25 cellular contexts compared by ENCODE assay signal in the genomic region with DNA sequence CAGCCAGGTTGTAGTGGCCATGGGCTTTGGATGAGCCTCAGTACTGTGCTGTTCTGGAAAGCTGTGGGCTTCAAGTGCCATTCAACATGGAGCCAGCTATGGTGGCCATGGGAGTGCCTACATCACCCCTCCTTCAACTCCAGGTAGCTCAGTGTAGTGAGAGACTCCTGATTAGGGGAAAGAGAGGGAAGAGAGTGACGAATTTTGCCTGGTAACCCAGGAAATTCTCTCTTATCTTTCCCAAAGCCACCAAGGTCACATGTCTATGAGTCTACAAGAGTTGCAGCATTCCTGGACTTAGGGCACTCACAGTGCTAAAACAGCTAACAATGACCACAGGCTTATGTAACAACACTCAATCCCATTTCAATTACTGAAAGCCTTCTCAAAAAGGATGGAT.
A peak's percentile ranks its signal among the peaks of the same experiment; 100 is the strongest.
DNase-seq lines count a peak whose midpoint lies in the region; ATAC-seq and TF ChIP-seq lines count a peak whose summit lies in the region.
"Had no signal": no experiment of that assay in that cellular context is flagged by ENCODE, and none has a peak within 500 bp of the region (broad histone marks: within the 10 kb centered on the region; RNA-seq: fewer than 3 reads in every experiment).

No MANE protein-coding gene starts in this region.

- TF ChIP-seq CTCF in brain microvascular endothelial cell (IDR thresholded peaks at IDR 0.05; ENCODE audit: low read depth, low read length, missing control alignments), result no peak
- no peak for TF ChIP-seq CTCF in kidney epithelial cell (IDR thresholded peaks at IDR 0.05; ENCODE audit: insufficient read depth, low read length, poor library complexity, severe bottlenecking)

- H3K4me3 ChIP-seq in brain microvascular endothelial cell (ENCODE audit: low read depth, low read length), result no peak overlapping the region
- no peak overlapping the region for H3K4me3 ChIP-seq in kidney epithelial cell (ENCODE audit: low read depth, low read length)
- H3K4me3 ChIP-seq in HAP-1, result no peak overlapping the region
- H3K4me3 ChIP-seq: A549, body of pancreas, dorsolateral prefrontal cortex, lung, psoas muscle, transverse colon had no signal

- H3K36me3 ChIP-seq in brain microvascular endothelial cell (replicated peaks), result no peaks in the 10 kb centered on the region
- H3K36me3 ChIP-seq in kidney epithelial cell (ENCODE audit: control insufficient read depth, insufficient read depth, low read length), result no peaks in the 10 kb centered on the region
- H3K36me3 ChIP-seq in HAP-1 (replicated peaks), result no peaks in the 10 kb centered on the region
- H3K36me3 ChIP-seq: transverse colon had no signal

- no peak for ATAC-seq in activated CD4-positive, CD25-positive, alpha-beta regulatory T cell treated with anti-CD3 and anti-CD28 coated beads, Interleukin-2, amount 50 U/mL, for 24 hours
- ATAC-seq: body of pancreas, psoas muscle had no signal

- DNase-seq in AG08395 (ENCODE audit: low spot score), result peak; percentile 50
- peak; percentile 53 for DNase-seq in HT1080 (ENCODE audit: low read depth)
- DNase-seq in brain microvascular endothelial cell, result peak; percentile 59
- peak; percentile 5 for DNase-seq in kidney epithelial cell (ENCODE audit: low read depth)
- no peak for DNase-seq in mucosa of gallbladder (ENCODE audit: low spot score)
- no peak for DNase-seq in HAP-1 (ENCODE audit: low spot score in 2 of 2)
- DNase-seq in DMS114 treated with DMSO at 0.1 percent for 48 hours (lab: John Stamatoyannopoulos, UW; ENCODE audit: unreplicated experiment), result no peak
- DNase-seq: activated CD4-positive, alpha-beta T cell treated with anti-CD3 and anti-CD28 coated beads for 48 hours; activated naive CD4-positive, alpha-beta T cell treated with Interleukin-2 at 50 U/mL for 16 hours; body of pancreas; CD8-positive, alpha-beta memory T cell; DND-41; dorsolateral prefrontal cortex; H7; MV-4-11; NCI-H2081; NCI-H526 treated with DMSO at 0.1 percent for 48 hours; psoas muscle; SK-N-SH; stimulated activated CD4-positive, alpha-beta T cell treated with anti-CD3 and anti-CD28 coated beads, Interleukin-12 subunit alpha, Interleukin-12 subunit beta, amount 100 ng/mL, for 4 hours; stimulated activated naive B cell treated with anti-CD40 and anti-IgM and Interleukin-4, amounts not matched to agents 10 μg/mL and 1 μg/mL and 100 μg/mL, for 72 hours; transverse colon had no signal

- H3K27me3 ChIP-seq in brain microvascular endothelial cell (replicated peaks), result no peaks in the 10 kb centered on the region
- no peaks in the 10 kb centered on the region for H3K27me3 ChIP-seq in kidney epithelial cell (ENCODE audit: control insufficient read depth, insufficient read depth, low read length)
- no peaks in the 10 kb centered on the region for H3K27me3 ChIP-seq in HAP-1 (ENCODE audit: low read depth)
- H3K27me3 ChIP-seq: body of pancreas, dorsolateral prefrontal cortex had no signal

- H3K27ac ChIP-seq in brain microvascular endothelial cell, result no peak overlapping the region
- H3K27ac ChIP-seq: A549, body of pancreas, dorsolateral prefrontal cortex, psoas muscle, transverse colon had no signal

- in situ Hi-C loops in brain microvascular endothelial cell (cut with HindIII; ENCODE audit: low pct_ligation_motif_present, low sequenced_read_pairs), result no loop called here
- in situ Hi-C loops in HAP-1 (cut with MboI; ENCODE audit: low sequenced_read_pairs), result no loop called here

- H3K4me1 ChIP-seq in HAP-1, result no peaks in the 10 kb centered on the region
- H3K4me1 ChIP-seq: A549, body of pancreas, psoas muscle, transverse colon had no signal

- 0 out of 2 replicates have a peak, but pooled peaks cover 5% of the 10 kb centered on the region for H3K9me3 ChIP-seq in HAP-1
- H3K9me3 ChIP-seq: body of pancreas, psoas muscle, SK-N-SH, transverse colon had no signal

Comparison
In these comparisons a context has a peak if more than half of its experiments do, and no peak if none do; other contexts are left out.
1. DNase-seq: peak in AG08395 (single experiment), HT1080 (single experiment), brain microvascular endothelial cell (single experiment) and kidney epithelial cell (single experiment); none in mucosa of gallbladder (single experiment), HAP-1 (0 of 2) and DMS114 treated with DMSO at 0.1 percent for 48 hours (single experiment).